1 cellular context compared by ENCODE assay signal in the genomic region with DNA sequence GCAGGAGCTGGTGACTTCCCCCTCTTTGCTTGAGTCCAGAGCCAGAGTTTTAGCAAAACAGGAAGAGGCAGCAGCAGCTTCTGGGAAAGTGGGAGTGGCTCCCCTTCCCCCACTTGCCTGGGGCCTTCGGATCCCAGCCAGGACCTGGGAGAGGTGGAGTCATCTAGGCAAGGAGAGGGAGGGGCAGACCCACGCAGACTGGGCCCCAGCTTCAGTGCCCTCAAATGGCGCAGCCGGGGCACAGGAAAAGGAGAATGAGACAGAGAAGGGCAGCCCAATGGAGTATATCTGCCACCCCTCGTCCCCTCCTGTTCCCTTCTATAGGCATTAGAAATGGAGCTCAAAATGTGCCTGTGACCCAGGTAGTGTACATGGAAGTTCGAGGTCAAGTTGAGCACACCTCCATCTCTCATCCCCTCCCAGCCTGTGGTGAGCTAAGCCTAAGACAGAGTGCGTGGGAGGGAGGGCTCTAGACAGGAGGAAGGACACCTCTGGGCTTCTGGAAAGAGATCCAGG.
A peak's percentile ranks its signal among the peaks of the same experiment; 100 is the strongest.
TF ChIP-seq lines count a peak whose summit lies in the region.

No MANE protein-coding gene starts in this region.

TF ChIP-seq in H1, 55 proteins besides CTCF, POLR2A, EP300 and RAD21:
- TF ChIP-seq SIRT6 (IDR thresholded peaks at IDR 0.05; ENCODE audit: low read length) (no peak), CBX8 (IDR thresholded peaks at IDR 0.05; ENCODE audit: borderline replicate concordance, low read depth, low read length) (no peak), HDAC6 (IDR thresholded peaks at IDR 0.05; ENCODE audit: low read depth, low read length) (no peak), CBX5 (IDR thresholded peaks at IDR 0.05; ENCODE audit: low read depth, low read length) (no peak), SP1 (IDR thresholded peaks at IDR 0.05; ENCODE audit: low read depth, low read length) (peak; percentile 59; the same call in 1 of the 2 replicates), JUN (IDR thresholded peaks at IDR 0.05; ENCODE audit: low read depth, low read length) (no peak)
